20 cellular contexts compared by ENCODE assay signal in genomic region chr20:33470457-33470856, GRCh38. TPM values are rescaled to one million over a fixed set of nuclear protein-coding genes. Genes with fewer than 3 reads are reported as not detected.
A peak's percentile ranks its signal among the peaks of the same experiment; 100 is the strongest.
DNase-seq lines count a peak whose midpoint lies in the region; ATAC-seq, FAIRE-seq and TF ChIP-seq lines count a peak whose summit lies in the region.
"Had no signal": no experiment of that assay in that cellular context is flagged by ENCODE, and none has a peak within 500 bp of the region (broad histone marks: within the 10 kb centered on the region; RNA-seq: fewer than 3 reads in every experiment).

No MANE protein-coding gene starts in this region.

- intact Hi-C loops in OCI-LY7 (cut with micrococcal nuclease; ENCODE audit: unreplicated experiment) = no loop called here
- intact Hi-C loops in body of pancreas (cut with DNase I) = no loop called here

- no peaks in the 10 kb centered on the region for H3K79me2 ChIP-seq in OCI-LY7 (ENCODE audit: insufficient read depth, low read depth, low read length)

- no peaks in the 10 kb centered on the region for H3K4me1 ChIP-seq in A549
- peaks cover 59% of the 10 kb centered on the region for H3K4me1 ChIP-seq in OCI-LY7 (ENCODE audit: insufficient read depth, low read length, poor library complexity, severe bottlenecking)
- peaks cover 14% of the 10 kb centered on the region for H3K4me1 ChIP-seq in body of pancreas
- H3K4me1 ChIP-seq in small intestine (ENCODE audit: control insufficient read depth in 2 of 2, insufficient read depth in 1 of 2, low read depth in 1 of 2, low read length in 1 of 2) = no peaks in the 10 kb centered on the region

- no peaks in the 10 kb centered on the region for H3K9me3 ChIP-seq in A549
- H3K9me3 ChIP-seq in OCI-LY7 (ENCODE audit: low read length) = no peaks in the 10 kb centered on the region
- no peaks in the 10 kb centered on the region for H3K9me3 ChIP-seq in body of pancreas
- no peaks in the 10 kb centered on the region for H3K9me3 ChIP-seq in small intestine (ENCODE audit: control insufficient read depth, low read depth)
- H3K9me3 ChIP-seq: BLaER1 treated with 17β-estradiol and CSF1 and Interleukin-3, amounts not matched to agents 10 nM and 100 nM had no signal

- CTCF ChIA-PET in A549 (lab: Yijun Ruan, JAX) = interaction anchor here (1.3 to 2.7 kb wide), 2 partner anchors 13 to 599 kb away, joined by 4 to 12 read pairs; no protein-coding TSS in a partner anchor
- CTCF ChIA-PET in OCI-LY7 (lab: Charles Lee; ENCODE audit: unreplicated experiment) = no interaction called here

- TF ChIP-seq EP300 in A549 (IDR thresholded peaks at IDR 0.05) = no peak

- 60% methylated on average over 4 of the region's 4 CpGs for WGBS in A549 (ENCODE audit: missing lambda C conversion rate)
- 25 to 35% methylated on average over 4 of the region's 4 CpGs for WGBS in body of pancreas, 2 donors
- 30 to 59% (median 38%) methylated on average over 4 of the region's 4 CpGs for WGBS in small intestine, 3 donors

- H3K4me2 ChIP-seq in A549 (no peak overlapping the region), OCI-LY7 (ENCODE audit: low read length) (no peak overlapping the region)
- H3K4me2 ChIP-seq: BLaER1 treated with 17β-estradiol and CSF1 and Interleukin-3, amounts not matched to agents 10 nM and 100 nM; GM23338 had no signal

- H3K27me3 ChIP-seq in body of pancreas (no peaks in the 10 kb centered on the region), small intestine (ENCODE audit: control insufficient read depth in 2 of 2, insufficient read depth in 2 of 2, low read length in 2 of 2) (no peaks in the 10 kb centered on the region)
- H3K27me3 ChIP-seq: BLaER1 treated with 17β-estradiol and CSF1 and Interleukin-3, amounts not matched to agents 10 nM and 100 nM had no signal

- TF ChIP-seq RAD21 in A549 (conservative IDR thresholded peaks at IDR 0.05 in 1 of 2, IDR thresholded peaks at IDR 0.05 in 1 of 2) = no peak

- FAIRE-seq in A549 (lab: Jason Lieb, UNC) (no peak), small intestine (lab: Jason Lieb, UNC) (no peak)
- FAIRE-seq: D721Med, GM12878 had no signal

- no peaks in the 10 kb centered on the region for H4K20me1 ChIP-seq in OCI-LY7 (ENCODE audit: insufficient read depth, low read length)
- H4K20me1 ChIP-seq: BLaER1 treated with 17β-estradiol and CSF1 and Interleukin-3, amounts not matched to agents 10 nM and 100 nM had no signal

- BruUV-seq in OCI-LY7 (replicated peaks; lab: Mats Ljungman, UMichigan) = no TSS peak

- ATAC-seq in A549 (no peak), body of pancreas (peak; percentile 69), omental fat pad (ENCODE audit: low FRiP score) (no peak), GM19324 (IDR thresholded peaks at IDR 0.05; ENCODE audit: low FRiP score, unreplicated experiment) (no peak), GM19455 (IDR thresholded peaks at IDR 0.05; ENCODE audit: unreplicated experiment) (no peak)
- ATAC-seq: GM12878, GM23338, HCT116 had no signal

- no peak for TF ChIP-seq CTCF in A549 (IDR thresholded peaks at IDR 0.05)
- TF ChIP-seq CTCF in OCI-LY7 (conservative IDR thresholded peaks at IDR 0.05; ENCODE audit: low read length) = no peak
- TF ChIP-seq CTCF in body of pancreas (IDR thresholded peaks at IDR 0.05) = no peak
- no peak for TF ChIP-seq CTCF in omental fat pad (IDR thresholded peaks at IDR 0.05)

- peak overlapping the region; percentile 50; the same call in 1 of the 2 replicates for H2AFZ ChIP-seq in OCI-LY7 (ENCODE audit: low read length)
- H2AFZ ChIP-seq: GM23338 had no signal

- H3K9me2 ChIP-seq in OCI-LY7 (ENCODE audit: insufficient read depth, low read length) = no peaks in the 10 kb centered on the region

- no peak for DNase-seq in A549 (ENCODE audit: low read depth in 1 of 2, low spot score in 1 of 2)
- DNase-seq in OCI-LY7 (ENCODE audit: low spot score) = no peak
- DNase-seq in body of pancreas = no peak
- DNase-seq in small intestine = peak; percentile 73
- no peak for DNase-seq in omental fat pad (ENCODE audit: low spot score)
- DNase-seq: 8988T; CD4-positive, alpha-beta T cell; CD8-positive, alpha-beta memory T cell; DMS 273 treated with DMSO at 0.1 percent for 48 hours; DMS79; EL; GDM1; H9 had no signal

- no peak overlapping the region for H3K4me3 ChIP-seq in A549
- H3K4me3 ChIP-seq in OCI-LY7 (ENCODE audit: low read depth, low read length, poor library complexity, severe bottlenecking) = no peak overlapping the region
- H3K4me3 ChIP-seq in body of pancreas = no peak overlapping the region
- no peak overlapping the region for H3K4me3 ChIP-seq in small intestine (ENCODE audit: low read depth in 1 of 2, low read length in 2 of 2)
- H3K4me3 ChIP-seq: BLaER1 treated with 17β-estradiol and CSF1 and Interleukin-3, amounts not matched to agents 10 nM and 100 nM; GM12878; GM23338 had no signal

- TF ChIP-seq POLR2A in A549 (IDR thresholded peaks at IDR 0.05; ENCODE audit: low read length) = no peak
- TF ChIP-seq POLR2A in body of pancreas (IDR thresholded peaks at IDR 0.05) = no peak

- H3K27ac ChIP-seq in A549 (no peak overlapping the region), OCI-LY7 (ENCODE audit: low read depth, low read length, poor library complexity, severe bottlenecking) (no peak overlapping the region), body of pancreas (no peak overlapping the region), small intestine (ENCODE audit: low read depth in 1 of 2, low read length in 1 of 2) (no peak overlapping the region)
- H3K27ac ChIP-seq: BLaER1 treated with 17β-estradiol and CSF1 and Interleukin-3, amounts not matched to agents 10 nM and 100 nM had no signal

- POLR2A ChIA-PET in A549 (lab: Yijun Ruan, JAX) (interaction anchor here (1.6 kb wide), 1 partner anchor 19 kb away, joined by 5 read pairs; the partner anchor contains the start of gene CBFA2T2), OCI-LY7 (lab: Charles Lee) (interaction anchor here (0.7 to 1.9 kb wide), 4 partner anchors 16 to 164 kb away, joined by 4 to 9 read pairs (median 4); partner anchors contain the start of genes CBFA2T2 and CDK5RAP1)

- no peaks in the 10 kb centered on the region; the same call in 1 of the 2 replicates for H3K36me3 ChIP-seq in OCI-LY7 (ENCODE audit: insufficient read depth, low read length)
- no peaks in the 10 kb centered on the region for H3K36me3 ChIP-seq in body of pancreas (replicated peaks in 1 of 2; ENCODE audit: insufficient read depth in 1 of 2, low read depth in 2 of 2)
- H3K36me3 ChIP-seq in small intestine (ENCODE audit: control insufficient read depth in 2 of 2, insufficient read depth in 2 of 2, low read length in 2 of 2) = no peaks in the 10 kb centered on the region
- H3K36me3 ChIP-seq: BLaER1 treated with 17β-estradiol and CSF1 and Interleukin-3, amounts not matched to agents 10 nM and 100 nM had no signal

TF ChIP-seq in A549, 52 proteins besides CTCF, POLR2A, EP300 and RAD21:
- TF ChIP-seq ZFP36 (IDR thresholded peaks at IDR 0.05; ENCODE audit: borderline replicate concordance, partially characterized antibody) (peak; percentile 5), NPAS2 (CRISPR knock-in tag; IDR thresholded peaks at IDR 0.05; ENCODE audit: borderline replicate concordance) (no peak), FOSL2 (IDR thresholded peaks at IDR 0.05) (no peak), FOSL2 (CRISPR knock-in tag; IDR thresholded peaks at IDR 0.05) (no peak), ZC3H11A (IDR thresholded peaks at IDR 0.05) (no peak), FOSB (CRISPR knock-in tag; IDR thresholded peaks at IDR 0.05) (no peak), PHF8 (IDR thresholded peaks at IDR 0.05; ENCODE audit: borderline replicate concordance, low read depth) (no peak)

RNA-seq across cellular contexts. Expression of gene CBFA2T2, which starts 19.4 kb away (rescaled TPM):
- polyA plus RNA-seq in A549 (2011; rRNA removed) = 9.4 and 10.8 TPM in 2 replicates
- 5.9 and 8.2 TPM in 2 replicates for polyA plus RNA-seq in A549 (2012; cell fraction: cytosol; rRNA removed)
- 15.5 and 15.6 TPM in 2 replicates for polyA plus RNA-seq in A549 (2012; cell fraction: nucleus; rRNA removed)
- polyA plus RNA-seq in A549 (2017; fragmentation: RNase III; extraction: RNeasy Plus Mini Kit Qiagen cat#74134 plus additional on column Dnase treatment) = 5.2 to 6.8 TPM (median 6.7 TPM) in 3 replicates
- 16.2 and 17.6 TPM in 2 replicates for polyA minus RNA-seq in A549 (2011; rRNA and poly(A)+ RNA removed)
- 32.9 and 38.5 TPM in 2 replicates for total RNA-seq in OCI-LY7 (2014; rRNA removed; shearing (Covaris generic))
- 20.7 and 22.2 TPM in 2 replicates for total RNA-seq in OCI-LY7 (2022)
- 10 to 100 TPM; 10.6 to 12.5 TPM for total RNA-seq in body of pancreas
- 1 to 10 TPM; 6.5 to 10.0 (median 8.5) TPM for polyA plus RNA-seq in small intestine
- total RNA-seq in omental fat pad = 10 to 100 TPM in 2 of 4 donors, 1 to 10 TPM in 2; 5.8 to 11.8 (median 10.0) TPM

RNA-seq across cellular contexts. Expression of gene SNTA1, which starts 26.9 kb away (rescaled TPM):
- polyA plus RNA-seq in A549 (2011; rRNA removed) (5.6 and 6.5 TPM in 2 replicates), A549 (2017; fragmentation: RNase III; extraction: RNeasy Plus Mini Kit Qiagen cat#74134 plus additional on column Dnase treatment) (5.5 to 6.6 TPM (median 6.4 TPM) in 3 replicates), small intestine (10 to 100 TPM in 2 of 3 donors, 1 to 10 TPM in 1; 9.1 to 15.4 (median 13.9) TPM)
- 7.5 and 10.5 TPM in 2 replicates for polyA plus RNA-seq in A549 (2012; cell fraction: cytosol; rRNA removed)
- polyA plus RNA-seq in A549 (2012; cell fraction: nucleus; rRNA removed) = 6.7 and 7.2 TPM in 2 replicates
- polyA minus RNA-seq in A549 (2011; rRNA and poly(A)+ RNA removed) = 6.0 and 8.3 TPM in 2 replicates
- total RNA-seq in OCI-LY7 (2014; rRNA removed; shearing (Covaris generic)) = 44.8 and 46.5 TPM in 2 replicates
- total RNA-seq in OCI-LY7 (2022) (36.6 and 42.1 TPM in 2 replicates), body of pancreas (10 to 100 TPM; 19.8 to 22.6 TPM), omental fat pad (10 to 100 TPM; 28.5 to 39.2 (median 37.0) TPM)
